ENCODE assay signal across 34 cellular contexts in the genomic region with DNA sequence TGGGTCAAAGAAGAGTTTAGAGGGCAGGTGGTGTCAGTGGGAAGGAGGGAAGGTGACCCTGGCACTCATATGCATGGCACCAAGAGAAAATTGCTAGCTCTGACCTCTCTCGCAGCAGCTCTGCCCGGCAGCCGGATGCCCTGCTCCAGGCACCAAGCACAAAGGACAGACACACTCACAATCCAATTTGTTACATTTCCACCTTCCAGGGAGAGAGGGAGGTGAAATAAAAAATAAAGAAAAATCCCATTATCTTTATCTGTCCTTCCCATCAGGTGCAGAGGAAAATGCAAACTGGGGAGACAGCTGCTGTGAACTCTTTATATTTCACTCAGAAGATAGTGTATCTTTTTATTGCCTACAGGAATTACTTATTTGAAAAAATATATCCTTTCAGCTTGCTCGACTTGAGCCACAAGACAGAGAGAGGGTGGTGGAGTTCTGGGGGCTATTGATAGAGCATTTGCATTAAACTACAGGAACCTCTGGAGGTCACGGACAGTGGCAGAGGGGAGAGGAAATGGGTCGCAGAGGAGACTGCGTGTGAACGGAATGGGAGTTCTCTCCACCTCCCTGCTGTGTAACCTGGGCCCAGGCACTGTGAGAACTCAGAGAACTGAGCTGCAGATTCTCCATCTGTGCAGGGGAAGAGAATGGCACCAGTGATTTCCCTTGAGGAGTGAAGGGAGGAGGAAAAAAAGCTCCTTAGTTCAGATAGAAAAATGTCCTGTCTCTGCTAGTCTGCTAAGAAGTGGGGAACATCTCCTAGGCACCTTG.
"Had no signal": no experiment of that assay in that cellular context is flagged by ENCODE, and none has a peak within 500 bp of the region (broad histone marks: within the 10 kb centered on the region; RNA-seq: fewer than 3 reads in every experiment).

No MANE protein-coding gene starts in this region.

- H3K9ac ChIP-seq: KMS-11 had no signal

- DNase-seq: activated B cell treated with CpG ODN at 0.5 μM for 24 hours; activated CD4-positive, alpha-beta memory T cell treated with anti-CD3 and anti-CD28 coated beads for 36 hours; activated CD4-positive, alpha-beta T cell treated with anti-CD3 and anti-CD28 coated beads for 4 hours; activated CD4-positive, alpha-beta T cell treated with anti-CD3 and anti-CD28 coated beads, Interleukin-2, amount 50 U/mL, for 1 hour; activated CD4-positive, CD25-positive, alpha-beta regulatory T cell treated with anti-CD3 and anti-CD28 coated beads, Interleukin-2, amount 50 U/mL, for 72 hours; activated CD8-positive, alpha-beta memory T cell treated with anti-CD3 and anti-CD28 coated beads, Interleukin-2, amount 50 U/mL, for 4 hours; activated gamma-delta T cell treated with Interleukin-2 at 50 U/mL for 16 hours; activated naive CD4-positive, alpha-beta T cell treated with anti-CD3 and anti-CD28 coated beads for 36 hours; activated naive CD8-positive, alpha-beta T cell treated with anti-CD3 and anti-CD28 coated beads, Interleukin-2, amount 50 U/mL, for 24 hours; activated T-cell treated with anti-CD3 and anti-CD28 coated beads for 4 hours; activated T-cell treated with anti-CD3 and anti-CD28 coated beads, Interleukin-2, amount 50 U/mL, for 4 hours; anterior cingulate cortex; brain microvascular endothelial cell; central memory CD4-positive, alpha-beta T cell; MM.1S; MV-4-11; NCI-H1092; NCI-H1436 treated with DMSO at 0.1 percent for 48 hours; NCI-H1694 treated with DMSO at 0.1 percent for 48 hours; NCI-H2029; NCI-H2227 treated with DMSO at 0.1 percent for 48 hours; NCI-H446; NCI-H510A treated with DMSO at 0.1 percent for 48 hours; NCI-H526 treated with DMSO at 0.1 percent for 48 hours; NK-92 treated with Interleukin-12 subunit alpha and Interleukin-12 subunit beta, amount 100 ng/mL, for 24 hours; Peyer's patch; RPMI8226; SIG-M5 had no signal

- ATAC-seq: activated naive CD4-positive, alpha-beta T cell treated with anti-CD3 and anti-CD28 coated beads, Interleukin-2, amount 50 U/mL, for 72 hours; activated naive CD8-positive, alpha-beta T cell treated with anti-CD3 and anti-CD28 coated beads, Interleukin-2, amount 50 U/mL, for 24 hours; activated T-cell treated with anti-CD3 and anti-CD28 coated beads, Interleukin-2, amount 50 U/mL, for 4 hours; PC-3; Right ventricle myocardium inferior had no signal

- H3K9me3 ChIP-seq: Peyer's patch had no signal

- H3K36me3 Mint-ChIP-seq: activated CD4-positive, alpha-beta memory T cell treated with anti-CD3 and anti-CD28 coated beads for 36 hours; activated naive CD4-positive, alpha-beta T cell treated with anti-CD3 and anti-CD28 coated beads, Interleukin-2, amount 50 U/mL, for 72 hours had no signal

- H3K4me1 ChIP-seq: Peyer's patch had no signal

- H3K27ac ChIP-seq: brain microvascular endothelial cell, KMS-11, Peyer's patch had no signal

- H3K36me3 ChIP-seq: brain microvascular endothelial cell, Peyer's patch had no signal

- H3K27ac Mint-ChIP-seq: activated B cell treated with CpG ODN at 0.5 μM for 24 hours; activated CD4-positive, alpha-beta memory T cell treated with anti-CD3 and anti-CD28 coated beads for 36 hours; activated naive CD4-positive, alpha-beta T cell treated with anti-CD3 and anti-CD28 coated beads for 36 hours; activated naive CD4-positive, alpha-beta T cell treated with anti-CD3 and anti-CD28 coated beads, Interleukin-2, amount 50 U/mL, for 72 hours; activated naive CD8-positive, alpha-beta T cell treated with anti-CD3 and anti-CD28 coated beads, Interleukin-2, amount 50 U/mL, for 24 hours; activated T-helper 1 cell treated with anti-CD3 and anti-CD28 coated beads, Interleukin-12 subunit alpha, Interleukin-12 subunit beta, Interleukin-2, Interleukin-4 antibody, amounts not matched to agents 30 ng/mL and 10 ng/mL and 1 ng/mL, durations not matched to agents 14 hours and 24 hours and 36 hours; T-helper 2 cell treated with Interferon-gamma antibody and Interleukin-4, amounts not matched to agents 5 μg/mL and 100 μg/mL, for 36 hours had no signal

- H3K4me3 ChIP-seq: Peyer's patch had no signal

- H3K4me1 Mint-ChIP-seq: activated B cell treated with CpG ODN at 0.5 μM for 24 hours; activated naive CD8-positive, alpha-beta T cell treated with anti-CD3 and anti-CD28 coated beads, Interleukin-2, amount 50 U/mL, for 24 hours had no signal

- H3K4me3 Mint-ChIP-seq: activated B cell treated with CpG ODN at 0.5 μM for 24 hours; activated CD4-positive, alpha-beta memory T cell treated with anti-CD3 and anti-CD28 coated beads for 36 hours; activated naive CD4-positive, alpha-beta T cell treated with anti-CD3 and anti-CD28 coated beads for 36 hours; activated naive CD8-positive, alpha-beta T cell treated with anti-CD3 and anti-CD28 coated beads, Interleukin-2, amount 50 U/mL, for 24 hours; activated T-cell treated with anti-CD3 and anti-CD28 coated beads, Interleukin-2, amount 50 U/mL, for 4 hours; activated T-helper 1 cell treated with anti-CD3 and anti-CD28 coated beads, Interleukin-12 subunit alpha, Interleukin-12 subunit beta, Interleukin-2, Interleukin-4 antibody, amounts not matched to agents 30 ng/mL and 10 ng/mL and 1 ng/mL, durations not matched to agents 14 hours and 24 hours and 36 hours; T-helper 2 cell treated with Interferon-gamma antibody and Interleukin-4, amounts not matched to agents 5 μg/mL and 100 μg/mL, for 36 hours had no signal

- H3K9me3 Mint-ChIP-seq: activated B cell treated with CpG ODN at 0.5 μM for 24 hours; activated CD4-positive, alpha-beta memory T cell treated with anti-CD3 and anti-CD28 coated beads for 36 hours; activated naive CD4-positive, alpha-beta T cell treated with anti-CD3 and anti-CD28 coated beads for 36 hours; activated naive CD8-positive, alpha-beta T cell treated with anti-CD3 and anti-CD28 coated beads, Interleukin-2, amount 50 U/mL, for 24 hours; activated T-cell treated with anti-CD3 and anti-CD28 coated beads, Interleukin-2, amount 50 U/mL, for 4 hours; activated T-helper 1 cell treated with anti-CD3 and anti-CD28 coated beads, Interleukin-12 subunit alpha, Interleukin-12 subunit beta, Interleukin-2, Interleukin-4 antibody, amounts not matched to agents 30 ng/mL and 10 ng/mL and 1 ng/mL, durations not matched to agents 14 hours and 24 hours and 36 hours; T-helper 2 cell treated with Interferon-gamma antibody and Interleukin-4, amounts not matched to agents 5 μg/mL and 100 μg/mL, for 36 hours had no signal

- H3K27me3 ChIP-seq: Peyer's patch had no signal

- H3K27me3 Mint-ChIP-seq: activated B cell treated with CpG ODN at 0.5 μM for 24 hours had no signal

- H3K4me2 ChIP-seq: KMS-11 had no signal
